Comparison of ENCODE assay signal across 9 cellular contexts in the genomic region with DNA sequence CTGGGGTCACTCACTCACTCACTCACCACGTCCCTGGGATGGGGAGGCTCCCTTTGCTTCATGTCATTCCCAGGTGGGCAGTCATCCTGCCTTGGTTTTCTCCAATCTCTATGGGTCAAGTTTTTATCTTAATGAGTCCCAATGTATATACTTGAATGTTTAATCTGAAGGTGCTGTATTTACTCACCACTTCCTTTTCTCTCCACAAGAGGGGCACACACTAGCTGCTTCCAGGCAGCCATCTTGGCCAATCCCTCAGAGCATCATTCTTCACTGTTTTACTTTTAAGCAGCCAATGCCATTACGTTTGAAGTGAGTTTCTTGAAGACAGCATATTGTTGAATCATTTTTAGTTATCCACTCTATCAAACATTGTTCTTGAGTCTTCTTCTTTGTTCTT.
DNase-seq lines count a peak whose midpoint lies in the region; TF ChIP-seq lines count a peak whose summit lies in the region.
"Had no signal": no experiment of that assay in that cellular context is flagged by ENCODE, and none has a peak within 500 bp of the region (broad histone marks: within the 10 kb centered on the region; RNA-seq: fewer than 3 reads in every experiment).

No MANE protein-coding gene starts in this region.

- no peak overlapping the region for H2AK5ac ChIP-seq in mesenchymal stem cell (ENCODE audit: low read length, severe bottlenecking)

- H3K27ac ChIP-seq in mesenchymal stem cell (ENCODE audit: low read length, poor library complexity, severe bottlenecking) (no peak overlapping the region), ascending aorta (no peak overlapping the region)
- H3K27ac ChIP-seq in CD8-positive, alpha-beta memory T cell (ENCODE audit: low read depth, low read length): no peak overlapping the region

- peaks cover 5% of the 10 kb centered on the region for H3K9me3 ChIP-seq in mesenchymal stem cell (ENCODE audit: control insufficient read depth, low read length)
- H3K9me3 ChIP-seq in ascending aorta: no peaks in the 10 kb centered on the region
- H3K9me3 ChIP-seq in CD8-positive, alpha-beta memory T cell (ENCODE audit: low read length): no peaks in the 10 kb centered on the region

- H3K9ac ChIP-seq in mesenchymal stem cell (ENCODE audit: low read length): no peak overlapping the region

- WGBS in mesenchymal stem cell: 69% methylated on average over 2 of the region's 2 CpGs

- H3K27me3 Mint-ChIP-seq in CD8-positive, alpha-beta memory T cell: peaks cover 0 to 2% of the 10 kb centered on the region in 2 donors

- POLR2A ChIA-PET in CD8-positive, alpha-beta memory T cell (lab: Charles Lee): no interaction called here

- H3K36me3 Mint-ChIP-seq in CD8-positive, alpha-beta memory T cell: no peaks in the 10 kb centered on the region

- H3K4me3 Mint-ChIP-seq in CD8-positive, alpha-beta memory T cell: no peak overlapping the region

- H2BK120ac ChIP-seq in mesenchymal stem cell (ENCODE audit: low read depth, low read length): no peak overlapping the region

- no peak overlapping the region for H3K4ac ChIP-seq in mesenchymal stem cell (ENCODE audit: low read depth in 1 of 2, low read length in 2 of 2)

- H3K18ac ChIP-seq in mesenchymal stem cell (ENCODE audit: low read depth in 1 of 2, low read length in 2 of 2): no peak overlapping the region

- H3K4me1 ChIP-seq in mesenchymal stem cell (ENCODE audit: control insufficient read depth, insufficient read depth, low read depth, low read length): no peaks in the 10 kb centered on the region
- H3K4me1 ChIP-seq in ascending aorta: no peaks in the 10 kb centered on the region
- no peaks in the 10 kb centered on the region for H3K4me1 ChIP-seq in CD8-positive, alpha-beta memory T cell (ENCODE audit: insufficient read depth, low read length)

- H3K4me3 ChIP-seq in mesenchymal stem cell (ENCODE audit: insufficient read depth in 1 of 2, low read depth in 1 of 2, low read length in 2 of 2) (no peak overlapping the region), ascending aorta (no peak overlapping the region)
- no peak overlapping the region for H3K4me3 ChIP-seq in CD8-positive, alpha-beta memory T cell (ENCODE audit: low read length)

- peak; percentile 52 for TF ChIP-seq CTCF in GM12872 (IDR thresholded peaks at IDR 0.05; ENCODE audit: insufficient read depth, low read depth, low read length)
- TF ChIP-seq CTCF in ascending aorta (IDR thresholded peaks at IDR 0.05): no peak

- no peak overlapping the region for H3K27ac Mint-ChIP-seq in CD8-positive, alpha-beta memory T cell

- no peak overlapping the region for H4K8ac ChIP-seq in mesenchymal stem cell (ENCODE audit: low read length)

- H4K91ac ChIP-seq in mesenchymal stem cell (ENCODE audit: low read length): no peak overlapping the region

- H3K4me1 Mint-ChIP-seq in CD8-positive, alpha-beta memory T cell: peaks cover 0 to 4% (median 4%) of the 10 kb centered on the region in 3 donors

- H3K9me3 Mint-ChIP-seq in CD8-positive, alpha-beta memory T cell: peaks cover 0 to 2% (median 0%) of the 10 kb centered on the region in 5 donors

- intact Hi-C loops in ascending aorta (cut with DNase I): no loop called here

- no peak overlapping the region for H3K14ac ChIP-seq in mesenchymal stem cell (ENCODE audit: low read length in 2 of 2)

- DNase-seq in HCEC 1CT (peak; percentile 7), OCI-M1 (lab: John Stamatoyannopoulos, UW) (peak; percentile 41), mesenchymal stem cell (peak; percentile 13), ascending aorta (ENCODE audit: low spot score in 2 of 2) (no peak), HUDEP-2 (lab: John Stamatoyannopoulos, UW; ENCODE audit: unreplicated experiment in 76 of 76) (no peak), NCI-H1436 treated with DMSO at 0.1 percent for 48 hours (lab: John Stamatoyannopoulos, UW) (no peak)
- no peak for DNase-seq in CD8-positive, alpha-beta memory T cell
- DNase-seq: amniotic stem cell had no signal

- H3K79me1 ChIP-seq in mesenchymal stem cell (replicated peaks; ENCODE audit: low read length, poor library complexity, severe bottlenecking): no peaks in the 10 kb centered on the region

- no peaks in the 10 kb centered on the region for H3K36me3 ChIP-seq in mesenchymal stem cell (ENCODE audit: control insufficient read depth in 1 of 2, insufficient read depth in 2 of 2, low read depth in 1 of 2, low read length in 2 of 2)
- no peaks in the 10 kb centered on the region for H3K36me3 ChIP-seq in ascending aorta
- H3K36me3 ChIP-seq in CD8-positive, alpha-beta memory T cell (ENCODE audit: insufficient read depth, low read length): no peaks in the 10 kb centered on the region

- H3K23ac ChIP-seq in mesenchymal stem cell (ENCODE audit: low read length in 2 of 2): no peak overlapping the region

- no peak overlapping the region for H2AFZ ChIP-seq in mesenchymal stem cell (ENCODE audit: low read depth, low read length)

- no peak overlapping the region for H2BK15ac ChIP-seq in mesenchymal stem cell (ENCODE audit: low read depth, poor library complexity, severe bottlenecking)

- H3K27me3 ChIP-seq in mesenchymal stem cell (ENCODE audit: control insufficient read depth in 1 of 2, insufficient read depth in 1 of 2, low read length in 2 of 2) (no peaks in the 10 kb centered on the region), ascending aorta (no peaks in the 10 kb centered on the region)
- no peaks in the 10 kb centered on the region for H3K27me3 ChIP-seq in CD8-positive, alpha-beta memory T cell (ENCODE audit: insufficient read depth, low read length, poor library complexity, severe bottlenecking)

- no peak overlapping the region for H2BK5ac ChIP-seq in mesenchymal stem cell (ENCODE audit: low read depth, low read length, poor library complexity, severe bottlenecking)

- no peak overlapping the region for H3K4me2 ChIP-seq in mesenchymal stem cell (ENCODE audit: low read length, poor library complexity, severe bottlenecking)

- CTCF ChIA-PET in CD8-positive, alpha-beta memory T cell (lab: Charles Lee): no interaction called here

- H2BK12ac ChIP-seq in mesenchymal stem cell (ENCODE audit: low read length in 2 of 2): no peak overlapping the region

Comparison
In these comparisons a context has a peak if more than half of its experiments do, and no peak if none do; other contexts are left out.
1. DNase-seq: peak in HCEC 1CT (single experiment), OCI-M1 (single experiment) and mesenchymal stem cell (single experiment); none in ascending aorta (0 of 2), HUDEP-2 (0 of 76), NCI-H1436 treated with DMSO at 0.1 percent for 48 hours (single experiment) and CD8-positive, alpha-beta memory T cell (0 of 5).